Comparison of ENCODE assay signal across 9 cellular contexts in genomic region chr2:197107291-197108269, GRCh38.
A peak's percentile ranks its signal among the peaks of the same experiment; 100 is the strongest.
DNase-seq lines count a peak whose midpoint lies in the region; ATAC-seq and TF ChIP-seq lines count a peak whose summit lies in the region.
"Had no signal": no experiment of that assay in that cellular context is flagged by ENCODE, and none has a peak within 500 bp of the region (broad histone marks: within the 10 kb centered on the region; RNA-seq: fewer than 3 reads in every experiment).

No MANE protein-coding gene starts in this region.

- no peaks in the 10 kb centered on the region for H3K27me3 Mint-ChIP-seq in CD8-positive, alpha-beta T cell (ENCODE audit: low read depth)
- H3K27me3 Mint-ChIP-seq in T-helper 17 cell: no peaks in the 10 kb centered on the region
- H3K27me3 Mint-ChIP-seq: activated B cell treated with CpG ODN at 0.5 μM for 24 hours had no signal

- no peak for TF ChIP-seq POLR2A in prostate gland (IDR thresholded peaks at IDR 0.05)

- intact Hi-C loops in CD8-positive, alpha-beta T cell (cut with DNase I, micrococcal nuclease): no loop called here
- intact Hi-C loops in prostate gland (cut with DNase I): no loop called here

- no peak for ATAC-seq in CD8-positive, alpha-beta T cell
- no peak for ATAC-seq in T-helper 17 cell
- ATAC-seq in HG02870 (IDR thresholded peaks at IDR 0.05; ENCODE audit: unreplicated experiment): no peak

- CTCF ChIA-PET in CD8-positive, alpha-beta T cell (lab: Charles Lee): interaction anchor here (1.2 to 1.4 kb wide), 2 partner anchors 248 to 271 kb away, joined by 3 to 5 read pairs; no protein-coding TSS in a partner anchor
- CTCF ChIA-PET in GM10248 (lab: Yijun Ruan, JAX): interaction anchor here (1.0 to 2.2 kb wide), 6 partner anchors 9 to 258 kb away, joined by 3 to 7 read pairs (median 4); no protein-coding TSS in a partner anchor

- POLR2A ChIA-PET in CD8-positive, alpha-beta T cell (lab: Charles Lee): interaction anchor here (1.1 kb wide), 1 partner anchor 26 kb away, joined by 3 read pairs; no protein-coding TSS in a partner anchor
- POLR2A ChIA-PET in GM10248 (lab: Yijun Ruan, JAX): no interaction called here

- H3K4me1 Mint-ChIP-seq in CD8-positive, alpha-beta T cell (ENCODE audit: low read depth): peaks cover 11% of the 10 kb centered on the region
- H3K4me1 Mint-ChIP-seq in T-helper 17 cell: peaks cover 8% of the 10 kb centered on the region
- H3K4me1 Mint-ChIP-seq: activated B cell treated with CpG ODN at 0.5 μM for 24 hours had no signal

- H3K4me3 Mint-ChIP-seq in CD8-positive, alpha-beta T cell: no peak overlapping the region
- H3K4me3 Mint-ChIP-seq in T-helper 17 cell: no peak overlapping the region
- H3K4me3 Mint-ChIP-seq: activated B cell treated with CpG ODN at 0.5 μM for 24 hours had no signal

- H3K9me3 Mint-ChIP-seq in CD8-positive, alpha-beta T cell: no peaks in the 10 kb centered on the region
- H3K9me3 Mint-ChIP-seq: activated B cell treated with CpG ODN at 0.5 μM for 24 hours had no signal

- peaks cover 75% of the 10 kb centered on the region for H3K36me3 Mint-ChIP-seq in CD8-positive, alpha-beta T cell
- no peaks in the 10 kb centered on the region for H3K36me3 Mint-ChIP-seq in T-helper 17 cell (ENCODE audit: low read depth)

- no peak overlapping the region for H3K27ac ChIP-seq in CD8-positive, alpha-beta T cell (ENCODE audit: low read depth, low read length)
- H3K27ac ChIP-seq in prostate gland: peak overlapping the region; percentile 38 to 53

- peak overlapping the region; percentile 80 for H3K27ac Mint-ChIP-seq in CD8-positive, alpha-beta T cell
- H3K27ac Mint-ChIP-seq in T-helper 17 cell: peak overlapping the region; percentile 89
- H3K27ac Mint-ChIP-seq: activated B cell treated with CpG ODN at 0.5 μM for 24 hours had no signal

- H3K4me3 ChIP-seq in CD8-positive, alpha-beta T cell (ENCODE audit: low read depth, low read length): no peak overlapping the region
- H3K4me3 ChIP-seq in prostate gland (no peak overlapping the region), BE2C (ENCODE audit: low read depth, low read length) (no peak overlapping the region)

- no peaks in the 10 kb centered on the region for H3K9me3 ChIP-seq in CD8-positive, alpha-beta T cell (ENCODE audit: low read length)
- H3K9me3 ChIP-seq in T-helper 17 cell (ENCODE audit: control insufficient read depth, low read length, poor library complexity, severe bottlenecking) (no peaks in the 10 kb centered on the region), prostate gland (no peaks in the 10 kb centered on the region), BE2C (no peaks in the 10 kb centered on the region)

- DNase-seq in CD8-positive, alpha-beta T cell: no peak
- DNase-seq in T-helper 17 cell (no peak), foreskin melanocyte (peak; percentile 54), prostate gland (ENCODE audit: low spot score) (no peak), GM10248 (ENCODE audit: extremely low spot score) (no peak), BE2C (no peak), SKM-1 (lab: John Stamatoyannopoulos, UW; ENCODE audit: unreplicated experiment) (no peak)
- DNase-seq: activated B cell treated with CpG ODN at 0.5 μM for 24 hours had no signal

- WGBS in prostate gland: 61% methylated on average over 2 of the region's 2 CpGs

- no peaks in the 10 kb centered on the region for H3K4me1 ChIP-seq in CD8-positive, alpha-beta T cell (ENCODE audit: insufficient read depth, low read length)
- H3K4me1 ChIP-seq in prostate gland (replicated peaks) (no peaks in the 10 kb centered on the region), BE2C (peaks cover 7% of the 10 kb centered on the region)

- peaks cover 36% of the 10 kb centered on the region for H3K36me3 ChIP-seq in CD8-positive, alpha-beta T cell (ENCODE audit: insufficient read depth, low read length)
- H3K36me3 ChIP-seq in prostate gland: no peaks in the 10 kb centered on the region
- no peaks in the 10 kb centered on the region for H3K36me3 ChIP-seq in BE2C

- no peak for TF ChIP-seq CTCF in CD8-positive, alpha-beta T cell (IDR thresholded peaks at IDR 0.05)
- no peak for TF ChIP-seq CTCF in prostate gland (IDR thresholded peaks at IDR 0.05)
- no peak for TF ChIP-seq CTCF in GM10248 (IDR thresholded peaks at IDR 0.05; ENCODE audit: control extremely low read depth, extremely low read depth, low read depth, missing control alignments)
- TF ChIP-seq CTCF in BE2C (IDR thresholded peaks at IDR 0.05; ENCODE audit: low read depth, low read length): no peak

- no peaks in the 10 kb centered on the region for H3K27me3 ChIP-seq in CD8-positive, alpha-beta T cell (ENCODE audit: insufficient read depth, low read length)
- H3K27me3 ChIP-seq in prostate gland (replicated peaks; ENCODE audit: insufficient read depth): no peaks in the 10 kb centered on the region
- no peaks in the 10 kb centered on the region for H3K27me3 ChIP-seq in BE2C
